ENCODE assay signal across 1 cellular context in genomic region chr4:121823505-121824170, GRCh38.
TF ChIP-seq lines count a peak whose summit lies in the region.

Gene CCNA2 (minus strand): TSS chr4:121823883. CDS start chr4:121823628, 255 bp downstream.

TF ChIP-seq in HepG2, 621 proteins besides CTCF, POLR2A, EP300 and RAD21 (continued from another document and continues in another):
- no peak for TF ChIP-seq PRDM4 (CRISPR knock-in tag; IDR thresholded peaks at IDR 0.05; ENCODE audit: borderline replicate concordance)
- no peak for TF ChIP-seq SSRP1 (CRISPR knock-in tag; IDR thresholded peaks at IDR 0.05)
- peak; percentile 37; the same call in 1 of the 2 replicates for TF ChIP-seq ZNF816 (CRISPR knock-in tag; IDR thresholded peaks at IDR 0.05; ENCODE audit: borderline replicate concordance)
- no peak for TF ChIP-seq ZNF784 (CRISPR knock-in tag; IDR thresholded peaks at IDR 0.05; ENCODE audit: borderline replicate concordance)
- TF ChIP-seq CEBPZ (IDR thresholded peaks at IDR 0.05; ENCODE audit: low read length): no peak
- TF ChIP-seq CEBPG (CRISPR knock-in tag; IDR thresholded peaks at IDR 0.05): peak; percentile 62; the same call in 1 of the 2 replicates
- TF ChIP-seq ZZZ3 (CRISPR knock-in tag; IDR thresholded peaks at IDR 0.05; ENCODE audit: borderline replicate concordance): no peak
- TF ChIP-seq TIGD3 (CRISPR knock-in tag; IDR thresholded peaks at IDR 0.05; ENCODE audit: borderline replicate concordance): no peak
- TF ChIP-seq HBP1 (CRISPR knock-in tag; IDR thresholded peaks at IDR 0.05; ENCODE audit: low read depth): peak; percentile 99
- TF ChIP-seq SMC3 (IDR thresholded peaks at IDR 0.05; ENCODE audit: low read length): no peak
- TF ChIP-seq KDM2A (CRISPR knock-in tag; IDR thresholded peaks at IDR 0.05; ENCODE audit: borderline replicate concordance, low read depth): peak; percentile 97
- peak; percentile 81 for TF ChIP-seq IRF9 (CRISPR knock-in tag; IDR thresholded peaks at IDR 0.05; ENCODE audit: borderline replicate concordance)
- TF ChIP-seq ZNF142 (CRISPR knock-in tag; IDR thresholded peaks at IDR 0.05): no peak
- peak; percentile 49 for TF ChIP-seq HNRNPLL (IDR thresholded peaks at IDR 0.05; ENCODE audit: low read depth, low read length, poor library complexity, severe bottlenecking)
- TF ChIP-seq HMGXB3 (CRISPR knock-in tag; IDR thresholded peaks at IDR 0.05; ENCODE audit: borderline replicate concordance): no peak
- no peak for TF ChIP-seq TEAD2 (CRISPR knock-in tag; IDR thresholded peaks at IDR 0.05)
- TF ChIP-seq STAT6 (CRISPR knock-in tag; IDR thresholded peaks at IDR 0.05; ENCODE audit: borderline replicate concordance): no peak
- TF ChIP-seq TEF (CRISPR knock-in tag; IDR thresholded peaks at IDR 0.05): no peak
- TF ChIP-seq GATAD2A (CRISPR knock-in tag; IDR thresholded peaks at IDR 0.05): 0 out of 2 replicates have a peak, but pooled peaks have one; percentile 10
- no peak for TF ChIP-seq NCOA1 (CRISPR knock-in tag; IDR thresholded peaks at IDR 0.05)
- peak; percentile 80; the same call in 1 of the 2 replicates for TF ChIP-seq ZNF225 (CRISPR knock-in tag; IDR thresholded peaks at IDR 0.05)
- no peak; the same call in 1 of the 2 replicates for TF ChIP-seq STAG1 (CRISPR knock-in tag; IDR thresholded peaks at IDR 0.05)
- no peak for TF ChIP-seq HIVEP1 (CRISPR knock-in tag; IDR thresholded peaks at IDR 0.05)
- no peak for TF ChIP-seq GPN1 (CRISPR knock-in tag; IDR thresholded peaks at IDR 0.05; ENCODE audit: borderline replicate concordance)
- peak; percentile 62; the same call in 1 of the 2 replicates for TF ChIP-seq JUNB (CRISPR knock-in tag; IDR thresholded peaks at IDR 0.05; ENCODE audit: borderline replicate concordance)
- TF ChIP-seq ZNF543 (CRISPR knock-in tag; IDR thresholded peaks at IDR 0.05): peak; percentile 35; the same call in 1 of the 2 replicates
- 0 out of 2 replicates have a peak, but pooled peaks have one; percentile 15 for TF ChIP-seq ZNF546 (CRISPR knock-in tag; conservative IDR thresholded peaks at IDR 0.05)
